8 cellular contexts compared by ENCODE assay signal in genomic region chr4:169009281-169010124, GRCh38. TPM values are rescaled to one million over a fixed set of nuclear protein-coding genes. Genes with fewer than 3 reads are reported as not detected.
DNase-seq lines count a peak whose midpoint lies in the region; ATAC-seq and TF ChIP-seq lines count a peak whose summit lies in the region.

No MANE protein-coding gene starts in this region.

- H3K27me3 ChIP-seq in esophagus (ENCODE audit: control insufficient read depth in 1 of 2, insufficient read depth in 2 of 2, low read length in 2 of 2) (no peaks in the 10 kb centered on the region), muscle layer of colon (ENCODE audit: control insufficient read depth in 1 of 2, insufficient read depth in 2 of 2, low read length in 2 of 2) (no peaks in the 10 kb centered on the region)

- H3K36me3 ChIP-seq in esophagus (ENCODE audit: control insufficient read depth in 2 of 2, insufficient read depth in 2 of 2, low read length in 1 of 2) (no peaks in the 10 kb centered on the region), muscle layer of colon (ENCODE audit: insufficient read depth, low read length) (no peaks in the 10 kb centered on the region)

- DNase-seq in AG09309 (ENCODE audit: low read depth), result no peak
- DNase-seq in NCI-H82 treated with DMSO at 0.1 percent for 48 hours (lab: John Stamatoyannopoulos, UW; ENCODE audit: unreplicated experiment), result peak; percentile 14
- DNase-seq in activated CD8-positive, alpha-beta memory T cell treated with anti-CD3 and anti-CD28 coated beads, Interleukin-2, amount 50 U/mL, for 48 hours, result peak; percentile 81
- DNase-seq in stimulated activated effector memory CD8-positive, alpha-beta T cell treated with anti-CD3 and anti-CD28 coated beads, Interleukin-12 subunit alpha, Interleukin-12 subunit beta, amount 100 ng/mL, for 72 hours (ENCODE audit: low spot score in 2 of 2), result peak; percentile 42 to 80

- H3K27ac Mint-ChIP-seq in stimulated activated effector memory CD8-positive, alpha-beta T cell treated with anti-CD3 and anti-CD28 coated beads, Interleukin-12 subunit alpha, Interleukin-12 subunit beta, amount 100 ng/mL, for 72 hours, result peak overlapping the region; percentile 98

- no peaks in the 10 kb centered on the region for H3K9me3 Mint-ChIP-seq in stimulated activated effector memory CD8-positive, alpha-beta T cell treated with anti-CD3 and anti-CD28 coated beads, Interleukin-12 subunit alpha, Interleukin-12 subunit beta, amount 100 ng/mL, for 72 hours

- H3K4me1 ChIP-seq in esophagus (ENCODE audit: control insufficient read depth in 2 of 2, insufficient read depth in 2 of 2, low read length in 1 of 2), result no peaks in the 10 kb centered on the region
- H3K4me1 ChIP-seq in muscle layer of colon (ENCODE audit: insufficient read depth, low read length), result peaks cover 25% of the 10 kb centered on the region

- H3K36me3 Mint-ChIP-seq in stimulated activated effector memory CD8-positive, alpha-beta T cell treated with anti-CD3 and anti-CD28 coated beads, Interleukin-12 subunit alpha, Interleukin-12 subunit beta, amount 100 ng/mL, for 72 hours, result peaks cover 35% of the 10 kb centered on the region

- peaks cover 29% of the 10 kb centered on the region for H3K4me1 Mint-ChIP-seq in stimulated activated effector memory CD8-positive, alpha-beta T cell treated with anti-CD3 and anti-CD28 coated beads, Interleukin-12 subunit alpha, Interleukin-12 subunit beta, amount 100 ng/mL, for 72 hours

- H3K9ac ChIP-seq in muscle layer of colon (ENCODE audit: low read length), result peak overlapping the region; percentile 81

- H3K4me3 ChIP-seq in AG09309 (ENCODE audit: control insufficient read depth, low read depth, low read length), result peak overlapping the region; percentile 81
- H3K4me3 ChIP-seq in esophagus (ENCODE audit: low read depth in 1 of 2, low read length in 2 of 2), result peak overlapping the region; percentile 65 to 88
- H3K4me3 ChIP-seq in muscle layer of colon (ENCODE audit: low read depth in 1 of 2, low read length in 2 of 2), result peak overlapping the region; percentile 73 to 78

- peak; percentile 22 for ATAC-seq in GM18870 (IDR thresholded peaks at IDR 0.05; ENCODE audit: unreplicated experiment)
- peak; percentile 24 for ATAC-seq in HG03159 (IDR thresholded peaks at IDR 0.05; ENCODE audit: unreplicated experiment)
- ATAC-seq in stimulated activated effector memory CD8-positive, alpha-beta T cell treated with anti-CD3 and anti-CD28 coated beads, Interleukin-12 subunit alpha, Interleukin-12 subunit beta, amount 100 ng/mL, for 72 hours, result peak; percentile 57

- TF ChIP-seq CTCF in AG09309 (IDR thresholded peaks at IDR 0.05; ENCODE audit: control insufficient read depth, insufficient read depth, low read depth, low read length, missing control alignments), result peak; percentile 18

- H3K9me3 ChIP-seq in esophagus (ENCODE audit: control insufficient read depth in 2 of 2, insufficient read depth in 1 of 2, low read depth in 1 of 2, low read length in 1 of 2) (no peaks in the 10 kb centered on the region), muscle layer of colon (ENCODE audit: low read length) (no peaks in the 10 kb centered on the region)

- 0 to 1% methylated on average over 44 of the region's 44 CpGs for WGBS in esophagus, 2 donors

- peak overlapping the region; percentile 93 to 95 for H3K27ac ChIP-seq in esophagus (ENCODE audit: low read depth in 2 of 2, low read length in 1 of 2)
- peak overlapping the region; percentile 90 for H3K27ac ChIP-seq in muscle layer of colon (ENCODE audit: low read depth, low read length)

- H3K4me3 Mint-ChIP-seq in stimulated activated effector memory CD8-positive, alpha-beta T cell treated with anti-CD3 and anti-CD28 coated beads, Interleukin-12 subunit alpha, Interleukin-12 subunit beta, amount 100 ng/mL, for 72 hours, result peak overlapping the region; percentile 92

RNA-seq across cellular contexts. Expression of gene CBR4, which starts 0.6 kb away (rescaled TPM):
- 1 to 10 TPM; 6.1 to 7.7 TPM for polyA plus RNA-seq in esophagus
